Comparison of ENCODE assay signal across 8 cellular contexts in the genomic region with DNA sequence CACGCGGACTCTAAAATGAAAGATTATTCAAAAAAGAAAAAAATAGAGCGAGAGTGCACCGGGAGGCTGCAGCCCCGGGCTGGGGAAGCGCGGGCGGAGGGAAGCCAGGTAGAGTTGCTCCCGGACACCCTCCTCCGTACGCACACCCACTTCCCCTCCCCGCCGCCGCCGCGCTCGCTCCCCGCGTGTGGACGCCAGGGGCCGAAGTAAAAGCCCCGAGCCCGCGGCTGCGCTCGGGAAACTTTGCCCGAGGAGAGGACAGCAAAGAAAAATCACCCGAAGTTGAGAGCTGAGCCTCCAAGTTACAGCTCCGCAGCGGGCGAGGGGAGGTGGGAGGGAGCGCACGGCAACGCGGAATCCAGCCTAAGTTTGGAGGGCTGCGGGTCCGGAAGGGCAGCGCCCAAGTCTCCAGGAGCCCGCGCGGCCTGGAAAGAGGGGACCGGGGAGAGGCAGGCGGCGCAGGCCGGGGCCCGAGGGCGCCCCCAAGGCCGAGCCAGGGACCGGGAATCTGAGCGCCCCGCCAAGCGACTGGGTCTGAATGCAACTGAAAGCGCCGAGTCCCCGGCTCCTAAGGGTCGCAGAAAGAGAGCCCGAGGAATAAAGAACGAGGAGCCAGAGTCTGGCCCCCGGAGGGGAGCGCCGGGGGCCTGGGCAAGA. TPM values are rescaled to one million over a fixed set of nuclear protein-coding genes. Genes with fewer than 3 reads are reported as not detected.
A peak's percentile ranks its signal among the peaks of the same experiment; 100 is the strongest.
DNase-seq lines count a peak whose midpoint lies in the region; ATAC-seq and TF ChIP-seq lines count a peak whose summit lies in the region.

No MANE protein-coding gene starts in this region.

- H3K36me3 Mint-ChIP-seq in activated CD8-positive, alpha-beta memory T cell treated with anti-CD3 and anti-CD28 coated beads, Interleukin-2, amount 10 ng/mL, durations not matched to agents 7 days and 5 days = no peaks in the 10 kb centered on the region
- peaks cover 2% of the 10 kb centered on the region in 2 donors for H3K36me3 Mint-ChIP-seq in activated T-cell treated with anti-CD3 and anti-CD28 coated beads, Interleukin-2, amount 50 U/mL, for 72 hours (ENCODE audit: insufficient read depth in 2 of 2)

- no peak overlapping the region for H3K27ac Mint-ChIP-seq in activated CD8-positive, alpha-beta memory T cell treated with anti-CD3 and anti-CD28 coated beads, Interleukin-2, amount 10 ng/mL, durations not matched to agents 7 days and 5 days
- H3K27ac Mint-ChIP-seq in activated T-cell treated with anti-CD3 and anti-CD28 coated beads, Interleukin-2, amount 50 U/mL, for 72 hours = no peak overlapping the region

- TF ChIP-seq CTCF in heart left ventricle (IDR thresholded peaks at IDR 0.05) = peak in 1 of 12 donors; percentile 10

- H3K27me3 ChIP-seq in heart left ventricle = peaks cover 11 to 89% (median 66%) of the 10 kb centered on the region in 9 donors

- no peak for TF ChIP-seq POLR2A in heart left ventricle (IDR thresholded peaks at IDR 0.05)

- intact Hi-C loops in heart left ventricle (cut with DNase I) = loop anchor here in 8 of 10 donors (5.0 to 10.0 kb wide), 9 partner anchors 57 to 1529 kb away; no protein-coding TSS in a partner anchor
- intact Hi-C loops in posterior vena cava (cut with DNase I) = no loop called here

- no peaks in the 10 kb centered on the region for H3K36me3 ChIP-seq in heart left ventricle

- peak overlapping the region; percentile 73 for H3K4me3 Mint-ChIP-seq in activated CD8-positive, alpha-beta memory T cell treated with anti-CD3 and anti-CD28 coated beads, Interleukin-2, amount 10 ng/mL, durations not matched to agents 7 days and 5 days
- H3K4me3 Mint-ChIP-seq in activated T-cell treated with anti-CD3 and anti-CD28 coated beads, Interleukin-2, amount 50 U/mL, for 72 hours = peak overlapping the region; percentile 91 to 96

- WGBS in heart left ventricle, 4 donors = 0 to 1% (median 0%) methylated on average over 49 to 61 of the region's 61 CpGs

- ATAC-seq in activated CD8-positive, alpha-beta memory T cell treated with anti-CD3 and anti-CD28 coated beads, Interleukin-2, amount 10 ng/mL, durations not matched to agents 7 days and 5 days = no peak
- no peak for ATAC-seq in activated T-cell treated with anti-CD3 and anti-CD28 coated beads, Interleukin-2, amount 50 U/mL, for 72 hours (replicated peaks in 1 of 2)
- ATAC-seq in heart left ventricle (peak in 3 of 4 donors; percentile 1 to 20 (median 1)), HG03520 (IDR thresholded peaks at IDR 0.05; ENCODE audit: unreplicated experiment) (no peak)

- peak overlapping the region; percentile 54 to 80 (median 68) for H3K4me3 ChIP-seq in heart left ventricle

- H3K4me1 ChIP-seq in heart left ventricle = peaks cover 0 to 73% (median 32%) of the 10 kb centered on the region in 12 donors

- H3K27ac ChIP-seq in heart left ventricle = peak overlapping the region in 11 of 12 donors; percentile 26 to 89 (median 58)

- peaks cover 38% of the 10 kb centered on the region for H3K4me1 Mint-ChIP-seq in activated CD8-positive, alpha-beta memory T cell treated with anti-CD3 and anti-CD28 coated beads, Interleukin-2, amount 10 ng/mL, durations not matched to agents 7 days and 5 days
- peaks cover 50% of the 10 kb centered on the region for H3K4me1 Mint-ChIP-seq in activated T-cell treated with anti-CD3 and anti-CD28 coated beads, Interleukin-2, amount 50 U/mL, for 72 hours (ENCODE audit: low read depth)

- in situ Hi-C loops in KBM-7 (cut with MboI; ENCODE audit: low pct_unique_long_range_greater_than_20kb, low sequenced_read_pairs) = no loop called here

- CTCF ChIA-PET in activated CD8-positive, alpha-beta memory T cell treated with anti-CD3 and anti-CD28 coated beads, Interleukin-2, amount 10 ng/mL, durations not matched to agents 7 days and 5 days (lab: Charles Lee) = no interaction called here

- H3K27me3 Mint-ChIP-seq in activated CD8-positive, alpha-beta memory T cell treated with anti-CD3 and anti-CD28 coated beads, Interleukin-2, amount 10 ng/mL, durations not matched to agents 7 days and 5 days = peaks cover 77% of the 10 kb centered on the region
- H3K27me3 Mint-ChIP-seq in activated T-cell treated with anti-CD3 and anti-CD28 coated beads, Interleukin-2, amount 50 U/mL, for 72 hours (ENCODE audit: low read depth) = peaks cover 61% of the 10 kb centered on the region

- DNase-seq in activated CD8-positive, alpha-beta memory T cell treated with anti-CD3 and anti-CD28 coated beads, Interleukin-2, amount 10 ng/mL, durations not matched to agents 7 days and 5 days = no peak
- no peak for DNase-seq in activated CD8-positive, alpha-beta memory T cell treated with anti-CD3 and anti-CD28 coated beads for 24 hours
- DNase-seq in KBM-7 = peak; percentile 76
- DNase-seq in activated T-cell treated with anti-CD3 and anti-CD28 coated beads, Interleukin-2, amount 50 U/mL, for 72 hours = peak; percentile 22 to 27
- peak in 4 of 5 donors; percentile 27 to 79 (median 53) for DNase-seq in heart left ventricle
- DNase-seq in posterior vena cava (ENCODE audit: low spot score) = peak; percentile 85
- no peak for DNase-seq in DMS153 treated with DMSO at 0.1 percent for 48 hours (lab: John Stamatoyannopoulos, UW; ENCODE audit: unreplicated experiment)

- H3K9me3 ChIP-seq in heart left ventricle = no peaks in the 10 kb centered on the region

- H3K9me3 Mint-ChIP-seq in activated CD8-positive, alpha-beta memory T cell treated with anti-CD3 and anti-CD28 coated beads, Interleukin-2, amount 10 ng/mL, durations not matched to agents 7 days and 5 days (ENCODE audit: low read depth) = no peaks in the 10 kb centered on the region
- H3K9me3 Mint-ChIP-seq in activated T-cell treated with anti-CD3 and anti-CD28 coated beads, Interleukin-2, amount 50 U/mL, for 72 hours = no peaks in the 10 kb centered on the region

RNA-seq across cellular contexts. Expression of a gene that starts 0.7 kb away (rescaled TPM):
- not detected for total RNA-seq in activated CD8-positive, alpha-beta memory T cell treated with anti-CD3 and anti-CD28 coated beads, Interleukin-2, amount 10 ng/mL, durations not matched to agents 7 days and 5 days
- total RNA-seq in activated T-cell treated with anti-CD3 and anti-CD28 coated beads, Interleukin-2, amount 50 U/mL, for 72 hours = 1 to 10 TPM in 1 of 2 donors, under 1 TPM in 1; 1.00 to 1.2 TPM
- 10 to 100 TPM in 8 of 9 donors, 1 to 10 TPM in 1; 9.2 to 31.9 (median 22.4) TPM for total RNA-seq in heart left ventricle
- 10 to 100 TPM in 1 of 2 donors, 1 to 10 TPM in 1; 5.6 to 18.9 TPM for polyA plus RNA-seq in heart left ventricle
- 1 to 10 TPM in 1 of 2 donors, under 1 TPM in 1; 0.71 to 2.0 TPM for total RNA-seq in posterior vena cava

Comparison
In these comparisons a context has a peak if more than half of its experiments do, and no peak if none do; other contexts are left out.
1. ATAC-seq: peak in heart left ventricle (3 of 4); none in activated CD8-positive, alpha-beta memory T cell treated with anti-CD3 and anti-CD28 coated beads, Interleukin-2, amount 10 ng/mL, durations not matched to agents 7 days and 5 days (single experiment), activated T-cell treated with anti-CD3 and anti-CD28 coated beads, Interleukin-2, amount 50 U/mL, for 72 hours (0 of 2) and HG03520 (single experiment).
2. DNase-seq: peak in KBM-7 (single experiment), activated T-cell treated with anti-CD3 and anti-CD28 coated beads, Interleukin-2, amount 50 U/mL, for 72 hours (2 of 2), heart left ventricle (4 of 5) and posterior vena cava (single experiment); none in activated CD8-positive, alpha-beta memory T cell treated with anti-CD3 and anti-CD28 coated beads, Interleukin-2, amount 10 ng/mL, durations not matched to agents 7 days and 5 days (single experiment), activated CD8-positive, alpha-beta memory T cell treated with anti-CD3 and anti-CD28 coated beads for 24 hours (single experiment) and DMS153 treated with DMSO at 0.1 percent for 48 hours (single experiment).
3. intact Hi-C loops: an anchor here in heart left ventricle (5.0 to 10.0 kb wide); none called in posterior vena cava.